Comparison of ENCODE assay signal across 28 cellular contexts in genomic region chr22:39547587-39547947, GRCh38.
"Had no signal": no experiment of that assay in that cellular context is flagged by ENCODE, and none has a peak within 500 bp of the region (broad histone marks: within the 10 kb centered on the region; RNA-seq: fewer than 3 reads in every experiment).

No MANE protein-coding gene starts in this region.

- H3K36me3 ChIP-seq: cardiac muscle cell, WERI-Rb-1 had no signal

- H3K27ac Mint-ChIP-seq: activated CD4-positive, alpha-beta T cell treated with anti-CD3 and anti-CD28 coated beads, Interleukin-2, amount 10 ng/mL, durations not matched to agents 24 days and 14 days; activated CD8-positive, alpha-beta T cell treated with anti-CD3 and anti-CD28 coated beads, Interleukin-2, amount 10 ng/mL, durations not matched to agents 7 days and 5 days; activated naive CD8-positive, alpha-beta T cell; activated naive CD8-positive, alpha-beta T cell treated with anti-CD3 and anti-CD28 coated beads, Interleukin-2, amount 50 U/mL, for 24 hours; activated T-cell treated with anti-CD3 and anti-CD28 coated beads, Interleukin-2, amount 50 U/mL, for 24 hours; activated T-helper 2 cell treated with anti-CD3 and anti-CD28 coated beads, Interferon-gamma antibody, Interleukin-2, Interleukin-4, amounts not matched to agents 10 μg/mL and 5 μg/mL and 100 μg/mL, durations not matched to agents 14 hours and 24 hours and 36 hours had no signal

- ATAC-seq: activated CD8-positive, alpha-beta T cell treated with anti-CD3 and anti-CD28 coated beads, Interleukin-2, amount 10 ng/mL, durations not matched to agents 7 days and 5 days; activated naive CD8-positive, alpha-beta T cell treated with anti-CD3 and anti-CD28 coated beads, Interleukin-2, amount 50 U/mL, for 24 hours had no signal

- H3K27ac ChIP-seq: cardiac muscle cell, PC-9, RWPE1, WERI-Rb-1 had no signal

- H3K4me3 Mint-ChIP-seq: activated CD4-positive, alpha-beta T cell treated with anti-CD3 and anti-CD28 coated beads, Interleukin-2, amount 10 ng/mL, durations not matched to agents 24 days and 14 days; activated CD8-positive, alpha-beta T cell treated with anti-CD3 and anti-CD28 coated beads, Interleukin-2, amount 10 ng/mL, durations not matched to agents 7 days and 5 days; activated naive CD8-positive, alpha-beta T cell; activated naive CD8-positive, alpha-beta T cell treated with anti-CD3 and anti-CD28 coated beads, Interleukin-2, amount 50 U/mL, for 24 hours; activated T-cell treated with anti-CD3 and anti-CD28 coated beads, Interleukin-2, amount 50 U/mL, for 24 hours had no signal

- H3K4me3 ChIP-seq: cardiac muscle cell, PC-9 had no signal

- H3K9me3 Mint-ChIP-seq: activated CD4-positive, alpha-beta T cell treated with anti-CD3 and anti-CD28 coated beads, Interleukin-2, amount 10 ng/mL, durations not matched to agents 24 days and 14 days; activated naive CD8-positive, alpha-beta T cell treated with anti-CD3 and anti-CD28 coated beads, Interleukin-2, amount 50 U/mL, for 24 hours; activated T-cell treated with anti-CD3 and anti-CD28 coated beads, Interleukin-2, amount 50 U/mL, for 24 hours; activated T-helper 2 cell treated with anti-CD3 and anti-CD28 coated beads, Interferon-gamma antibody, Interleukin-2, Interleukin-4, amounts not matched to agents 10 μg/mL and 5 μg/mL and 100 μg/mL, durations not matched to agents 14 hours and 24 hours and 36 hours had no signal

- H2AFZ ChIP-seq: PC-9 had no signal

- DNase-seq: activated CD4-positive, alpha-beta T cell treated with anti-CD3 and anti-CD28 coated beads for 1 hour; activated CD4-positive, alpha-beta T cell treated with anti-CD3 and anti-CD28 coated beads, Interleukin-2, amount 10 ng/mL, durations not matched to agents 24 days and 14 days; activated CD4-positive, alpha-beta T cell treated with anti-CD3 and anti-CD28 coated beads, Interleukin-2, amount 50 U/mL, for 48 hours; activated CD4-positive, CD25-positive, alpha-beta regulatory T cell; activated CD8-positive, alpha-beta T cell treated with anti-CD3 and anti-CD28 coated beads, Interleukin-2, amount 10 ng/mL, durations not matched to agents 7 days and 5 days; activated gamma-delta T cell; activated naive CD4-positive, alpha-beta T cell treated with Interleukin-2 at 50 U/mL for 16 hours; activated naive CD8-positive, alpha-beta T cell treated with anti-CD3 and anti-CD28 coated beads, Interleukin-2, amount 50 U/mL, for 24 hours; activated T-cell treated with anti-CD3 and anti-CD28 coated beads, Interleukin-2, amount 50 U/mL, for 24 hours; aorta; Karpas-422; KBM-7; NCI-H1105; NCI-H1417 treated with DMSO at 0.1 percent for 48 hours; NCI-H187 treated with DMSO at 0.1 percent for 48 hours; NCI-H2227 treated with DMSO at 0.1 percent for 48 hours; NCI-H524; NCI-H82; PC-9; Right ventricle myocardium superior; SW 1271; T-helper 1 cell; T1000; WERI-Rb-1 had no signal

- H3K36me3 Mint-ChIP-seq: activated naive CD8-positive, alpha-beta T cell had no signal
